In genomic region chr17:76547183-76547641, GRCh38 we compare ENCODE assay signal across 8 cellular contexts. TPM values are rescaled to one million over a fixed set of nuclear protein-coding genes. Genes with fewer than 3 reads are reported as not detected.
DNase-seq lines count a peak whose midpoint lies in the region; ATAC-seq and TF ChIP-seq lines count a peak whose summit lies in the region.

No MANE protein-coding gene starts in this region.

- no peaks in the 10 kb centered on the region; the same call in 1 of the 2 replicates for H3F3A ChIP-seq in GM23338 (replicated peaks; ENCODE audit: low read depth)

- TF ChIP-seq CTCF in GM23338 (conservative IDR thresholded peaks at IDR 0.05; ENCODE audit: low read depth in 2 of 2) (peak; percentile 70 to 90), foreskin keratinocyte (conservative IDR thresholded peaks at IDR 0.05) (peak; percentile 81), osteoblast (IDR thresholded peaks at IDR 0.05; ENCODE audit: extremely low read depth, low read depth, low read length) (peak; percentile 78)

- peaks cover 24% of the 10 kb centered on the region for H3K4me1 Mint-ChIP-seq in GM23338
- H3K4me1 Mint-ChIP-seq in activated T-helper 17 cell treated with anti-CD3 and anti-CD28 coated beads, Interleukin-2, amount 50 U/mL, for 72 hours = peaks cover 4% of the 10 kb centered on the region

- H3K27ac ChIP-seq in BLaER1 treated with 17β-estradiol and CSF1 and Interleukin-3, amounts not matched to agents 10 nM and 100 nM = peak overlapping the region in 10 of 11 experiments; percentile 23 to 88 (median 76); a peak in 18 of 22 replicates
- H3K27ac ChIP-seq in GM23338 (ENCODE audit: low read depth) (no peak overlapping the region), foreskin keratinocyte (peak overlapping the region; percentile 79), osteoblast (ENCODE audit: low read depth, low read length) (peak overlapping the region; percentile 91)

- H3K4me1 ChIP-seq in BLaER1 treated with 17β-estradiol and CSF1 and Interleukin-3, amounts not matched to agents 10 nM and 100 nM = peaks cover 91 to 100% (median 100%) of the 10 kb centered on the region in 10 experiments
- H3K4me1 ChIP-seq in GM23338 (ENCODE audit: insufficient read depth) (peaks cover 15% of the 10 kb centered on the region; the same call in 1 of the 2 replicates), foreskin keratinocyte (peaks cover 35% of the 10 kb centered on the region), osteoblast (ENCODE audit: insufficient read depth, low read length) (peaks cover 28% of the 10 kb centered on the region)

- no peaks in the 10 kb centered on the region for H3K9me3 Mint-ChIP-seq in GM23338
- no peaks in the 10 kb centered on the region for H3K9me3 Mint-ChIP-seq in activated T-helper 17 cell treated with anti-CD3 and anti-CD28 coated beads, Interleukin-2, amount 50 U/mL, for 72 hours

- DNase-seq in GM23338 (ENCODE audit: low spot score) = peak; percentile 92
- peak; percentile 77 for DNase-seq in OCI-M1 (lab: John Stamatoyannopoulos, UW)
- DNase-seq in foreskin keratinocyte = peak in 1 of 2 donors; percentile 66
- DNase-seq in osteoblast (ENCODE audit: insufficient read length, low spot score, missing footprints) = peak; percentile 85
- no peak for DNase-seq in LoVo (ENCODE audit: low spot score)

- no peaks in the 10 kb centered on the region for H3K36me3 Mint-ChIP-seq in GM23338 (ENCODE audit: low read depth)
- H3K36me3 Mint-ChIP-seq in activated T-helper 17 cell treated with anti-CD3 and anti-CD28 coated beads, Interleukin-2, amount 50 U/mL, for 72 hours (ENCODE audit: low read depth) = no peaks in the 10 kb centered on the region

- peaks cover 40 to 46% (median 42%) of the 10 kb centered on the region in 11 experiments for H3K27me3 ChIP-seq in BLaER1 treated with 17β-estradiol and CSF1 and Interleukin-3, amounts not matched to agents 10 nM and 100 nM
- H3K27me3 ChIP-seq in GM23338 (ENCODE audit: insufficient read depth) = no peaks in the 10 kb centered on the region
- H3K27me3 ChIP-seq in foreskin keratinocyte = no peaks in the 10 kb centered on the region
- H3K27me3 ChIP-seq in osteoblast (ENCODE audit: insufficient read depth, low read length) = peaks cover 6% of the 10 kb centered on the region

- H3K27me3 Mint-ChIP-seq in GM23338 (ENCODE audit: insufficient read depth, low read depth, poor library complexity) = peaks cover 19% of the 10 kb centered on the region
- H3K27me3 Mint-ChIP-seq in activated T-helper 17 cell treated with anti-CD3 and anti-CD28 coated beads, Interleukin-2, amount 50 U/mL, for 72 hours = peaks cover 6% of the 10 kb centered on the region

- peak overlapping the region; percentile 19 to 77 (median 64); a peak in 18 of 22 replicates for H3K9ac ChIP-seq in BLaER1 treated with 17β-estradiol and CSF1 and Interleukin-3, amounts not matched to agents 10 nM and 100 nM

- ATAC-seq in GM23338 (peak; percentile 76), foreskin keratinocyte (peak; percentile 20), GM18909 (IDR thresholded peaks at IDR 0.05; ENCODE audit: poor library complexity, unreplicated experiment) (no peak)
- ATAC-seq in activated T-helper 17 cell treated with anti-CD3 and anti-CD28 coated beads, Interleukin-2, amount 50 U/mL, for 72 hours (replicated peaks) = peak; percentile 74

- H3K9me3 ChIP-seq in BLaER1 treated with 17β-estradiol and CSF1 and Interleukin-3, amounts not matched to agents 10 nM and 100 nM (replicated peaks in 1 of 11) = no peaks in the 10 kb centered on the region
- H3K9me3 ChIP-seq in osteoblast (ENCODE audit: low read depth, low read length) = no peaks in the 10 kb centered on the region

- no peak overlapping the region for H2AFZ ChIP-seq in GM23338
- no peak overlapping the region for H2AFZ ChIP-seq in osteoblast (ENCODE audit: low read length)

- no peak overlapping the region for H3K27ac Mint-ChIP-seq in GM23338
- H3K27ac Mint-ChIP-seq in activated T-helper 17 cell treated with anti-CD3 and anti-CD28 coated beads, Interleukin-2, amount 50 U/mL, for 72 hours = no peak overlapping the region

- H3K4me3 Mint-ChIP-seq in GM23338 = no peak overlapping the region
- no peak overlapping the region for H3K4me3 Mint-ChIP-seq in activated T-helper 17 cell treated with anti-CD3 and anti-CD28 coated beads, Interleukin-2, amount 50 U/mL, for 72 hours

- peak overlapping the region in 4 of 10 experiments; percentile 8 to 38 (median 21); a peak in 5 of 20 replicates for H3K4me3 ChIP-seq in BLaER1 treated with 17β-estradiol and CSF1 and Interleukin-3, amounts not matched to agents 10 nM and 100 nM
- H3K4me3 ChIP-seq in GM23338 = no peak overlapping the region
- H3K4me3 ChIP-seq in osteoblast (ENCODE audit: insufficient read depth, low read length) = peak overlapping the region; percentile 6

- H4K20me1 ChIP-seq in BLaER1 treated with 17β-estradiol and CSF1 and Interleukin-3, amounts not matched to agents 10 nM and 100 nM = peaks cover 0 to 9% (median 0%) of the 10 kb centered on the region in 11 experiments; a peak in 1 of 22 replicates
- H4K20me1 ChIP-seq in GM23338 (replicated peaks; ENCODE audit: insufficient read depth) = no peaks in the 10 kb centered on the region
- no peaks in the 10 kb centered on the region for H4K20me1 ChIP-seq in osteoblast (ENCODE audit: insufficient read depth, low read length)

- H3K79me2 ChIP-seq in GM23338 (replicated peaks; ENCODE audit: insufficient read depth) (no peaks in the 10 kb centered on the region), osteoblast (ENCODE audit: insufficient read depth, low read length) (no peaks in the 10 kb centered on the region)

- no peaks in the 10 kb centered on the region for H3K36me3 ChIP-seq in BLaER1 treated with 17β-estradiol and CSF1 and Interleukin-3, amounts not matched to agents 10 nM and 100 nM
- H3K36me3 ChIP-seq in GM23338 (ENCODE audit: insufficient read depth) (no peaks in the 10 kb centered on the region), osteoblast (ENCODE audit: insufficient read depth, low read length) (no peaks in the 10 kb centered on the region)

- H3K9me2 ChIP-seq in GM23338 (ENCODE audit: insufficient read depth) = no peaks in the 10 kb centered on the region

- peak overlapping the region; percentile 81 to 99 (median 87) for H3K4me2 ChIP-seq in BLaER1 treated with 17β-estradiol and CSF1 and Interleukin-3, amounts not matched to agents 10 nM and 100 nM
- H3K4me2 ChIP-seq in GM23338 (no peak overlapping the region), osteoblast (ENCODE audit: insufficient read depth, low read length) (peak overlapping the region; percentile 16)

TF ChIP-seq in GM23338, 12 proteins besides CTCF, POLR2A, EP300 and RAD21 (continues in another document):
- TF ChIP-seq REST (IDR thresholded peaks at IDR 0.05; ENCODE audit: unreplicated experiment) (no peak), ZNF114 (CRISPR knock-in tag; IDR thresholded peaks at IDR 0.05) (no peak), EZH2 (IDR thresholded peaks at IDR 0.05; ENCODE audit: low read depth, unreplicated experiment) (no peak), STAT1 (IDR thresholded peaks at IDR 0.05; ENCODE audit: unreplicated experiment) (no peak)

RNA-seq across cellular contexts. Expression of gene PRCD, which starts 7.4 kb away (rescaled TPM):
- total RNA-seq in GM23338 (2014; rRNA removed; shearing (Covaris generic)) = 0.38 and 0.50 TPM in 2 replicates
- polyA plus RNA-seq in GM23338 (2016; fragmentation: Nextera tagmentation; extraction: Ambion mirVana) (1.6 and 2.5 TPM in 2 replicates), foreskin keratinocyte (0.93 and 0.99 TPM in 2 replicates)
- not detected for total RNA-seq in activated T-helper 17 cell treated with anti-CD3 and anti-CD28 coated beads, Interleukin-2, amount 50 U/mL, for 72 hours
- total RNA-seq in foreskin keratinocyte (0.63 and 0.88 TPM in 2 replicates), osteoblast (4.0 and 5.3 TPM in 2 replicates)

RNA-seq across cellular contexts. Expression of gene CYGB, which starts 9.7 kb away (rescaled TPM):
- total RNA-seq in GM23338 (2014; rRNA removed; shearing (Covaris generic)) = 1.7 and 2.1 TPM in 2 replicates
- polyA plus RNA-seq in GM23338 (2016; fragmentation: Nextera tagmentation; extraction: Ambion mirVana) = 0.85 and 1.2 TPM in 2 replicates
- total RNA-seq in activated T-helper 17 cell treated with anti-CD3 and anti-CD28 coated beads, Interleukin-2, amount 50 U/mL, for 72 hours = not detected
- 10.2 and 17.8 TPM in 2 replicates for total RNA-seq in foreskin keratinocyte
- polyA plus RNA-seq in foreskin keratinocyte = 15.0 and 24.3 TPM in 2 replicates
- 39.1 and 74.0 TPM in 2 replicates for total RNA-seq in osteoblast

RNA-seq across cellular contexts. Expression of gene ST6GALNAC2, which starts 38.4 kb away (rescaled TPM):
- 0.31 TPM in 1 of 2 replicates, not detected in the other for total RNA-seq in GM23338 (2014; rRNA removed; shearing (Covaris generic))
- not detected in 2 replicates for polyA plus RNA-seq in GM23338 (2016; fragmentation: Nextera tagmentation; extraction: Ambion mirVana)
- total RNA-seq in activated T-helper 17 cell treated with anti-CD3 and anti-CD28 coated beads, Interleukin-2, amount 50 U/mL, for 72 hours = under 1 TPM in 1 of 2 donors, not detected in 1; 0.29 TPM
- 23.4 and 38.5 TPM in 2 replicates for total RNA-seq in foreskin keratinocyte
- 21.4 and 31.8 TPM in 2 replicates for polyA plus RNA-seq in foreskin keratinocyte
- total RNA-seq in osteoblast = 0.36 and 0.59 TPM in 2 replicates

RNA-seq across cellular contexts. Expression of gene RHBDF2, which starts 46.0 kb away (rescaled TPM):
- 19.5 and 29.5 TPM in 2 replicates for total RNA-seq in GM23338 (2014; rRNA removed; shearing (Covaris generic))
- polyA plus RNA-seq in GM23338 (2016; fragmentation: Nextera tagmentation; extraction: Ambion mirVana) (9.4 and 10.5 TPM in 2 replicates), foreskin keratinocyte (26.4 and 33.1 TPM in 2 replicates)
- total RNA-seq in activated T-helper 17 cell treated with anti-CD3 and anti-CD28 coated beads, Interleukin-2, amount 50 U/mL, for 72 hours = 10 to 100 TPM; 33.3 to 56.5 TPM
- total RNA-seq in foreskin keratinocyte (38.1 and 49.0 TPM in 2 replicates), osteoblast (7.1 and 8.3 TPM in 2 replicates)

Comparison
In these comparisons a context has a peak if more than half of its experiments do, and no peak if none do; other contexts are left out.
1. RNA of gene ST6GALNAC2, which starts 38.4 kb away (total RNA-seq): 23.4 to 38.5 TPM in foreskin keratinocyte; 0.36 to 0.59 TPM in osteoblast, 0.31 TPM in GM23338 and 0.29 TPM in activated T-helper 17 cell treated with anti-CD3 and anti-CD28 coated beads, Interleukin-2, amount 50 U/mL, for 72 hours; every median in the first group is over 10 times any median in the second.
2. Peak in every context shown above with its lines, with median percentiles within 50 percentile points of each other: CTCF ChIP-seq.